28 cellular contexts compared by ENCODE assay signal in the genomic region with DNA sequence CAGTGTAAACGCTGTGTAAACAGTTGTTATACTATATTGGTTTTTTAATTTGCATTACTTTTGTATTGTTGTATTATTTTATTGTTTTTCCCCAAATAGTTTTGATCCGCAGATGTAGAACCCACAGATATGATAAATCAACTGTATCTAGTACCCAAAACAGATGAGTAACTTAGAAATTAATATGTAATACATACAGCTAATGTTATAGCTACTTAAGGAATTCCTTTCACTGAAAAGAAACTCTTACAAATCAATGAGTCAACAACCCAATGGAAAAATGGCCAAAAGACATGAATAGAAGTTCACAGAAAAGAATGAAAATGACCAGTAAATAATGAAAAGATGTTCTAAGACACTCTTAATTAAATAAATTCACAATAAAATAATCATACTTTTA.
"Had no signal": no experiment of that assay in that cellular context is flagged by ENCODE, and none has a peak within 500 bp of the region (broad histone marks: within the 10 kb centered on the region; RNA-seq: fewer than 3 reads in every experiment).

No MANE protein-coding gene starts in this region.

- DNase-seq: dermis blood vessel endothelial cell; effector memory CD4-positive, alpha-beta T cell; erythroblast; esophagus squamous epithelium; hypothalamus; immature natural killer cell; left lung; mesendoderm; midbrain; naive thymus-derived CD4-positive, alpha-beta T cell; stimulated activated CD4-positive, alpha-beta T cell treated with anti-CD3 and anti-CD28 coated beads, Interleukin-12 subunit alpha, Interleukin-12 subunit beta, amount 100 ng/mL, for 4 hours; stimulated activated CD4-positive, alpha-beta T cell treated with anti-CD3 and anti-CD28 coated beads, Interleukin-1b, Interleukin-23, amount 100 ng/mL, for 48 hours; stimulated activated CD4-positive, alpha-beta T cell treated with anti-CD3 and anti-CD28 coated beads, Interleukin-4, amount 100 ng/mL, for 1 hour; stimulated activated CD8-positive, alpha-beta memory T cell treated with anti-CD3 and anti-CD28 coated beads, Interleukin-4, amount 100 ng/mL, for 48 hours; stimulated activated naive CD4-positive, alpha-beta T cell; stimulated activated naive CD8-positive, alpha-beta T cell treated with anti-CD3 and anti-CD28 coated beads, Interleukin-15, amount 100 ng/mL, for 72 hours; transverse colon; upper lobe of right lung; uterus had no signal

- H3K27me3 ChIP-seq: esophagus squamous epithelium, left lung, neural progenitor cell, right atrium auricular region, suprapubic skin, transverse colon, upper lobe of right lung, uterus had no signal

- H3K4me3 ChIP-seq: coronary artery, esophagus squamous epithelium, left lung, neural progenitor cell, prostate gland, right atrium auricular region, smooth muscle cell, suprapubic skin, transverse colon, upper lobe of right lung, uterus had no signal

- H3K9me3 ChIP-seq: esophagus squamous epithelium, left lung, prostate gland, right atrium auricular region, suprapubic skin, transverse colon, upper lobe of right lung, uterus had no signal

- H3K9ac ChIP-seq: neural progenitor cell had no signal

- ATAC-seq: left lung; naive thymus-derived CD4-positive, alpha-beta T cell; sciatic nerve; stimulated activated naive CD8-positive, alpha-beta T cell treated with anti-CD3 and anti-CD28 coated beads, Interleukin-15, amount 100 ng/mL, for 72 hours; upper lobe of right lung had no signal

- FAIRE-seq: endothelial cell of umbilical vein, frontal cortex had no signal

- H3K36me3 ChIP-seq: esophagus squamous epithelium, left lung, neural progenitor cell, prostate gland, right atrium auricular region, suprapubic skin, transverse colon, upper lobe of right lung, uterus had no signal

- H3K27ac ChIP-seq: coronary artery, esophagus squamous epithelium, left lung, neural progenitor cell, prostate gland, right atrium auricular region, suprapubic skin, transverse colon, upper lobe of right lung, uterus had no signal

- H2AFZ ChIP-seq: neural progenitor cell had no signal

- H3K4me1 ChIP-seq: left lung, neural progenitor cell, prostate gland, right atrium auricular region, suprapubic skin, transverse colon, upper lobe of right lung, uterus had no signal

- H3K4me2 ChIP-seq: neural progenitor cell, smooth muscle cell had no signal
